1 cellular context compared by ENCODE assay signal in genomic region chr2:135840601-135841000, GRCh38.
TF ChIP-seq lines count a peak whose summit lies in the region.

No MANE protein-coding gene starts in this region.

TF ChIP-seq in SK-N-SH treated with all-trans-retinoic acid at 6 μM for 48 hours, 23 proteins besides CTCF, POLR2A, EP300 and RAD21:
- TF ChIP-seq, protein P1, sequence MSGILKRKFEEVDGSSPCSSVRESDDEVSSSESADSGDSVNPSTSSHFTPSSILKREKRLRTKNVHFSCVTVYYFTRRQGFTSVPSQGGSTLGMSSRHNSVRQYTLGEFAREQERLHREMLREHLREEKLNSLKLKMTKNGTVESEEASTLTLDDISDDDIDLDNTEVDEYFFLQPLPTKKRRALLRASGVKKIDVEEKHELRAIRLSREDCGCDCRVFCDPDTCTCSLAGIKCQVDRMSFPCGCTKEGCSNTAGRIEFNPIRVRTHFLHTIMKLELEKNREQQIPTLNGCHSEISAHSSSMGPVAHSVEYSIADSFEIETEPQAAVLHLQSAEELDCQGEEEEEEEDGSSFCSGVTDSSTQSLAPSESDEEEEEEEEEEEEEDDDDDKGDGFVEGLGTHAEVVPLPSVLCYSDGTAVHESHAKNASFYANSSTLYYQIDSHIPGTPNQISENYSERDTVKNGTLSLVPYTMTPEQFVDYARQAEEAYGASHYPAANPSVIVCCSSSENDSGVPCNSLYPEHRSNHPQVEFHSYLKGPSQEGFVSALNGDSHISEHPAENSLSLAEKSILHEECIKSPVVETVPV (CRISPR knock-in tag; IDR thresholded peaks at IDR 0.05), result no peak
- TF ChIP-seq ZFP3 (CRISPR knock-in tag; IDR thresholded peaks at IDR 0.05), result no peak
- TF ChIP-seq ZNF70 (CRISPR knock-in tag; IDR thresholded peaks at IDR 0.05), result no peak
TF ChIP-seq in SK-N-SH treated with all-trans-retinoic acid at 6 μM for 48 hours: peak in this region for 0.
